In genomic region chr2:109265953-109266352, GRCh38 we compare ENCODE assay signal across 18 cellular contexts.
DNase-seq lines count a peak whose midpoint lies in the region; ATAC-seq, FAIRE-seq and TF ChIP-seq lines count a peak whose summit lies in the region.
"Had no signal": no experiment of that assay in that cellular context is flagged by ENCODE, and none has a peak within 500 bp of the region (broad histone marks: within the 10 kb centered on the region; RNA-seq: fewer than 3 reads in every experiment).

No MANE protein-coding gene starts in this region.

- no peaks in the 10 kb centered on the region for H3K9me3 ChIP-seq in BLaER1 treated with 17β-estradiol and CSF1 and Interleukin-3, amounts not matched to agents 10 nM and 100 nM (replicated peaks in 1 of 11)
- no peaks in the 10 kb centered on the region for H3K9me3 ChIP-seq in neural progenitor cell (ENCODE audit: low read depth)
- H3K9me3 ChIP-seq in CD8-positive, alpha-beta memory T cell (ENCODE audit: low read length) = no peaks in the 10 kb centered on the region
- H3K9me3 ChIP-seq: BE2C, HAP-1 had no signal

- no peaks in the 10 kb centered on the region for H3K36me3 Mint-ChIP-seq in neural progenitor cell
- H3K36me3 Mint-ChIP-seq in CD8-positive, alpha-beta memory T cell = peaks cover 0 to 1% (median 0%) of the 10 kb centered on the region in 3 donors
- H3K36me3 Mint-ChIP-seq: CD8-positive, alpha-beta T cell had no signal

- no peaks in the 10 kb centered on the region for H3K9me3 Mint-ChIP-seq in neural progenitor cell
- no peaks in the 10 kb centered on the region for H3K9me3 Mint-ChIP-seq in CD8-positive, alpha-beta memory T cell
- H3K9me3 Mint-ChIP-seq: CD8-positive, alpha-beta T cell had no signal

- H3K4me3 Mint-ChIP-seq in neural progenitor cell = no peak overlapping the region
- no peak overlapping the region for H3K4me3 Mint-ChIP-seq in CD8-positive, alpha-beta memory T cell
- H3K4me3 Mint-ChIP-seq: CD8-positive, alpha-beta T cell had no signal

- peaks cover 42% of the 10 kb centered on the region for H3K4me1 Mint-ChIP-seq in neural progenitor cell
- H3K4me1 Mint-ChIP-seq in CD8-positive, alpha-beta memory T cell = peaks cover 0 to 3% (median 0%) of the 10 kb centered on the region in 3 donors

- no peak overlapping the region for H2AFZ ChIP-seq in neural progenitor cell (replicated peaks)

- H3K27me3 ChIP-seq in BLaER1 treated with 17β-estradiol and CSF1 and Interleukin-3, amounts not matched to agents 10 nM and 100 nM = no peaks in the 10 kb centered on the region
- H3K27me3 ChIP-seq in bronchial epithelial cell (ENCODE audit: control insufficient read depth, insufficient read depth, low read length) (peaks cover 2% of the 10 kb centered on the region), neural progenitor cell (no peaks in the 10 kb centered on the region)
- no peaks in the 10 kb centered on the region for H3K27me3 ChIP-seq in CD8-positive, alpha-beta memory T cell (ENCODE audit: insufficient read depth, low read length, poor library complexity, severe bottlenecking)
- H3K27me3 ChIP-seq: BE2C had no signal

- POLR2A ChIA-PET in HEK293T (lab: Yijun Ruan, JAX) = no interaction called here
- POLR2A ChIA-PET in CD8-positive, alpha-beta memory T cell (lab: Charles Lee) = no interaction called here

- no peaks in the 10 kb centered on the region for H3K79me2 ChIP-seq in neural progenitor cell (ENCODE audit: low read depth)

- DNase-seq in HEK293T (ENCODE audit: extremely low spot score) (no peak), bronchial epithelial cell (ENCODE audit: low read depth) (no peak), neural progenitor cell (ENCODE audit: low spot score) (no peak), amniotic stem cell (lab: John Stamatoyannopoulos, UW) (no peak)
- no peak for DNase-seq in CD8-positive, alpha-beta memory T cell
- DNase-seq: BE2C; CD8-positive, alpha-beta T cell; DMS79; MV-4-11; NCI-H187; NCI-H2227 treated with DMSO at 0.1 percent for 48 hours; NCI-H510A treated with DMSO at 0.1 percent for 48 hours had no signal

- H3K27me3 Mint-ChIP-seq in neural progenitor cell (ENCODE audit: insufficient read depth, low read depth) = peaks cover 5% of the 10 kb centered on the region
- H3K27me3 Mint-ChIP-seq in CD8-positive, alpha-beta memory T cell = peaks cover 8 to 15% of the 10 kb centered on the region in 2 donors

- no peak overlapping the region for H3K4me3 ChIP-seq in BLaER1 treated with 17β-estradiol and CSF1 and Interleukin-3, amounts not matched to agents 10 nM and 100 nM
- H3K4me3 ChIP-seq in bronchial epithelial cell (ENCODE audit: low read depth, low read length) = no peak overlapping the region
- H3K4me3 ChIP-seq in neural progenitor cell = no peak overlapping the region
- no peak overlapping the region for H3K4me3 ChIP-seq in CD8-positive, alpha-beta memory T cell (ENCODE audit: low read length)
- H3K4me3 ChIP-seq: HAP-1 had no signal

- no peaks in the 10 kb centered on the region for H3K36me3 ChIP-seq in BLaER1 treated with 17β-estradiol and CSF1 and Interleukin-3, amounts not matched to agents 10 nM and 100 nM
- H3K36me3 ChIP-seq in bronchial epithelial cell (ENCODE audit: control insufficient read depth, insufficient read depth, low read length) (no peaks in the 10 kb centered on the region), neural progenitor cell (no peaks in the 10 kb centered on the region)
- H3K36me3 ChIP-seq in CD8-positive, alpha-beta memory T cell (ENCODE audit: insufficient read depth, low read length) = no peaks in the 10 kb centered on the region
- H3K36me3 ChIP-seq: BE2C, HAP-1 had no signal

- peak overlapping the region; percentile 12 for H3K27ac Mint-ChIP-seq in neural progenitor cell
- no peak overlapping the region for H3K27ac Mint-ChIP-seq in CD8-positive, alpha-beta memory T cell
- H3K27ac Mint-ChIP-seq: CD8-positive, alpha-beta T cell had no signal

- peak; percentile 100 for FAIRE-seq in bronchial epithelial cell (lab: Jason Lieb, UNC)
- FAIRE-seq: A204.1 had no signal

- H3F3A ChIP-seq in neural progenitor cell (ENCODE audit: low read depth) = no peaks in the 10 kb centered on the region

- peak overlapping the region in 4 of 11 experiments; percentile 16 to 60 (median 46); a peak in 8 of 22 replicates for H3K27ac ChIP-seq in BLaER1 treated with 17β-estradiol and CSF1 and Interleukin-3, amounts not matched to agents 10 nM and 100 nM
- H3K27ac ChIP-seq in neural progenitor cell = no peak overlapping the region
- no peak overlapping the region for H3K27ac ChIP-seq in CD8-positive, alpha-beta memory T cell (ENCODE audit: low read depth, low read length)
- H3K27ac ChIP-seq: KMS-11 had no signal

- H4K20me1 ChIP-seq in BLaER1 treated with 17β-estradiol and CSF1 and Interleukin-3, amounts not matched to agents 10 nM and 100 nM = peaks cover 0 to 100% (median 90%) of the 10 kb centered on the region in 11 experiments; a peak in 19 of 22 replicates
- no peaks in the 10 kb centered on the region for H4K20me1 ChIP-seq in neural progenitor cell (ENCODE audit: low read depth)

- no peak overlapping the region for H3K9ac ChIP-seq in BLaER1 treated with 17β-estradiol and CSF1 and Interleukin-3, amounts not matched to agents 10 nM and 100 nM
- no peak overlapping the region for H3K9ac ChIP-seq in neural progenitor cell
- H3K9ac ChIP-seq: KMS-11 had no signal

- TF ChIP-seq CTCF in bronchial epithelial cell (IDR thresholded peaks at IDR 0.05; ENCODE audit: insufficient read depth, low read length, severe bottlenecking) (no peak), neural progenitor cell (IDR thresholded peaks at IDR 0.05) (no peak)

- CTCF ChIA-PET in HEK293T (lab: Yijun Ruan, JAX) = no interaction called here
- CTCF ChIA-PET in CD8-positive, alpha-beta memory T cell (lab: Charles Lee) = no interaction called here

- no peak for ATAC-seq in HG02840 (IDR thresholded peaks at IDR 0.05; ENCODE audit: low FRiP score, unreplicated experiment)
- ATAC-seq in HG03342 (IDR thresholded peaks at IDR 0.05; ENCODE audit: unreplicated experiment) = no peak
- ATAC-seq: CD8-positive, alpha-beta T cell had no signal

- H3K4me2 ChIP-seq in BLaER1 treated with 17β-estradiol and CSF1 and Interleukin-3, amounts not matched to agents 10 nM and 100 nM = peak overlapping the region; percentile 48 to 82 (median 70); a peak in 21 of 22 replicates
- H3K4me2 ChIP-seq in neural progenitor cell = no peak overlapping the region
- H3K4me2 ChIP-seq: KMS-11 had no signal

- peaks cover 71 to 98% (median 82%) of the 10 kb centered on the region in 10 experiments for H3K4me1 ChIP-seq in BLaER1 treated with 17β-estradiol and CSF1 and Interleukin-3, amounts not matched to agents 10 nM and 100 nM
- H3K4me1 ChIP-seq in neural progenitor cell = peaks cover 10% of the 10 kb centered on the region
- no peaks in the 10 kb centered on the region for H3K4me1 ChIP-seq in CD8-positive, alpha-beta memory T cell (ENCODE audit: insufficient read depth, low read length)
- H3K4me1 ChIP-seq: BE2C, HAP-1 had no signal

TF ChIP-seq in HEK293T, 16 proteins besides CTCF, POLR2A, EP300 and RAD21:
- TF ChIP-seq FOXM1 (IDR thresholded peaks at IDR 0.05; ENCODE audit: borderline replicate concordance) (no peak), TARDBP (IDR thresholded peaks at IDR 0.05) (0 out of 2 replicates have a peak, but pooled peaks have one; percentile 42)
